Comparison of ENCODE assay signal across 15 cellular contexts in the genomic region with DNA sequence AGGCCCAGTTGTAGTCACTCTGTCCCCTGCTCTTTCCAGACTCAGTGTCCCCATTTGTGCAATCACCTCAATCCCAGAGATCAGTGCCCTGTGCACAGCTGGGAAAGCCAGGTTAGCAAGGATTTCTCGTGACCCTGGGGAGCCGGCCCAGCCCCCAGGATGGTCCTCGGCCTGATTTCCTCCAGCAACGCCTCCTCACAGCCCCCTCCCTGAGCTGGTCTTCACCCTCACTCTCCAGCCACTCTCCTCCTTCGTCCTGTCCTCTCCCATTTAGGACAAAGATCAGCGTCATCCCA.
"Had no signal": no experiment of that assay in that cellular context is flagged by ENCODE, and none has a peak within 500 bp of the region (broad histone marks: within the 10 kb centered on the region; RNA-seq: fewer than 3 reads in every experiment).

No MANE protein-coding gene starts in this region.

- H3K27ac Mint-ChIP-seq: activated naive CD4-positive, alpha-beta T cell treated with anti-CD3 and anti-CD28 coated beads, Interleukin-2, amount 50 U/mL, for 72 hours; activated T-helper 1 cell treated with anti-CD3 and anti-CD28 coated beads, Interleukin-12 subunit alpha, Interleukin-12 subunit beta, Interleukin-2, Interleukin-4 antibody, amounts not matched to agents 30 ng/mL and 10 ng/mL and 1 ng/mL, durations not matched to agents 14 hours and 24 hours and 36 hours; stimulated activated naive CD8-positive, alpha-beta T cell treated with anti-CD3 and anti-CD28 coated beads, Interleukin-15, amount 100 ng/mL, for 72 hours had no signal

- H3K27me3 Mint-ChIP-seq: stimulated activated naive CD8-positive, alpha-beta T cell treated with anti-CD3 and anti-CD28 coated beads, Interleukin-15, amount 100 ng/mL, for 72 hours had no signal

- ATAC-seq: activated naive CD4-positive, alpha-beta T cell treated with anti-CD3 and anti-CD28 coated beads, Interleukin-2, amount 50 U/mL, for 72 hours; lower lobe of right lung; naive thymus-derived CD4-positive, alpha-beta T cell; stimulated activated naive CD8-positive, alpha-beta T cell treated with anti-CD3 and anti-CD28 coated beads, Interleukin-15, amount 100 ng/mL, for 72 hours had no signal

- DNase-seq: esophagus squamous epithelium; foreskin fibroblast; immature natural killer cell; left cardiac atrium; lower lobe of right lung; naive thymus-derived CD4-positive, alpha-beta T cell; stimulated activated CD4-positive, alpha-beta T cell treated with anti-CD3 and anti-CD28 coated beads, Interleukin-15, amount 100 ng/mL, for 24 hours; stimulated activated CD4-positive, alpha-beta T cell treated with anti-CD3 and anti-CD28 coated beads, Interleukin-4, amount 100 ng/mL, for 24 hours; stimulated activated naive CD8-positive, alpha-beta T cell treated with anti-CD3 and anti-CD28 coated beads, Interleukin-15, amount 100 ng/mL, for 72 hours had no signal

- H3K4me3 ChIP-seq: breast epithelium, esophagus squamous epithelium, lower lobe of right lung, thoracic aorta had no signal

- H3K36me3 ChIP-seq: breast epithelium, esophagus squamous epithelium, lower lobe of right lung, thoracic aorta had no signal

- H3K4me3 Mint-ChIP-seq: activated T-helper 1 cell treated with anti-CD3 and anti-CD28 coated beads, Interleukin-12 subunit alpha, Interleukin-12 subunit beta, Interleukin-2, Interleukin-4 antibody, amounts not matched to agents 30 ng/mL and 10 ng/mL and 1 ng/mL, durations not matched to agents 14 hours and 24 hours and 36 hours; immature natural killer cell; naive thymus-derived CD4-positive, alpha-beta T cell; stimulated activated naive CD8-positive, alpha-beta T cell treated with anti-CD3 and anti-CD28 coated beads, Interleukin-15, amount 100 ng/mL, for 72 hours had no signal

- H3K27ac ChIP-seq: breast epithelium, esophagus squamous epithelium, lower lobe of right lung, thoracic aorta had no signal

- FAIRE-seq: TTC549, urothelium cell line had no signal

- H3K9me3 ChIP-seq: lower lobe of right lung, thoracic aorta had no signal

- H3K4me1 ChIP-seq: breast epithelium, lower lobe of right lung had no signal
